Comparison of ENCODE assay signal across 11 cellular contexts in the genomic region with DNA sequence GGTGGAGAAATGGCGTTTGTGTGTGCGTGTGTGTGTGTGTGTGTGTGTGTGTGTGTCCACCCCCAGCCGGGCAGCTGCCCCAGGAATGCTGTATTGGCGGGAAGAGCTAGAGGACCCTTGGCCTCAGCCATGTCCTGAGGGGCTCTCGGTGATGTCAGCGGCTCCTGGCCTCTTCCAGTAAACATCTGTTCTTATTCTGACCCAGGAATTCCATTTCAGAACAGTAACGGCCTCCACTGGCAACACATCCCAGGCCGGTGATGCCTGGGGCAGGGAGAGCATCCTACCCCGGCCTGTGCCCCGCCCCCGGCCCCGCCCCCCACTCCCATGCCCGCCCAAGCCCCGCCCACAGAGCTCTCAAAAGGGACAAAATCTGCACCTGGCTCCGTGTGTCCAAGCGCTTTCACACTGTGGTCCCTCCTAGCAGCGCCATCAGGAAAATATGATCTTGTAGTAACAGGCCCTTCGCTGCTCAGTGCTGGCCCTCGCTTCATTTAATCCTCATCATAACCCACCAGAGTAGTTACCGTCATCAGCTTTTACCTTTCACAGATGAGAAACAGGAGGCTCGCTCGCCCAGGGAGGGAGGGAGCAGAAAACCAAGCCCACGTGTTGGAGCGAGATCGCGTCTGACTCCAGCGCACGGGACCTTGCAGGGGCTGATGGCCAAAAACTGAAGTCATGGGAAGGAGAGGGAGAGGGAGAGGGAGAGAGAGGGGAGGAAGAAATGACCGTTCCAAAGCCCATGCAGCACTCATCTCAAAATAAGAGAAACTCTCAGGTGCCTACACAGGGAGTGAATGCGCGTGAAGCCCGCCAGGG. TPM values are rescaled to one million over a fixed set of nuclear protein-coding genes. Genes with fewer than 3 reads are reported as not detected.
DNase-seq lines count a peak whose midpoint lies in the region; ATAC-seq and TF ChIP-seq lines count a peak whose summit lies in the region.
"Had no signal": no experiment of that assay in that cellular context is flagged by ENCODE, and none has a peak within 500 bp of the region (broad histone marks: within the 10 kb centered on the region; RNA-seq: fewer than 3 reads in every experiment).

No MANE protein-coding gene starts in this region.

- H2AFZ ChIP-seq in hepatocyte: no peak overlapping the region
- H2AFZ ChIP-seq in PC-9: no peak overlapping the region

- peak overlapping the region in 1 of 4 donors; percentile 17 for H3K27ac ChIP-seq in body of pancreas
- no peak overlapping the region for H3K27ac ChIP-seq in hepatocyte
- H3K27ac ChIP-seq in psoas muscle: no peak overlapping the region
- H3K27ac ChIP-seq in substantia nigra (ENCODE audit: low read depth, low read length, poor library complexity, severe bottlenecking): no peak overlapping the region
- no peak overlapping the region for H3K27ac ChIP-seq in PC-9

- H3K9me2 ChIP-seq in hepatocyte (replicated peaks; ENCODE audit: insufficient read depth) (no peaks in the 10 kb centered on the region), PC-9 (ENCODE audit: insufficient read depth) (no peaks in the 10 kb centered on the region)

- no peaks in the 10 kb centered on the region for H3K27me3 ChIP-seq in body of pancreas
- H3K27me3 ChIP-seq in hepatocyte: no peaks in the 10 kb centered on the region
- H3K27me3 ChIP-seq in psoas muscle (ENCODE audit: insufficient read depth in 3 of 3, low read length in 2 of 3): peaks cover 0 to 1% (median 0%) of the 10 kb centered on the region in 3 donors
- peaks cover 87% of the 10 kb centered on the region for H3K27me3 ChIP-seq in PC-9 (ENCODE audit: insufficient read depth, low read depth)

- no TSS peak for BruUV-seq in PC-9 (replicated peaks; lab: Mats Ljungman, UMichigan)

- CTCF ChIA-PET in PC-9 (lab: Charles Lee): no interaction called here

- DNase-seq in EH (ENCODE audit: low read depth) (peak; percentile 96), body of pancreas (peak in 3 of 4 donors; percentile 34 to 52 (median 48)), hepatocyte (ENCODE audit: low spot score) (peak; percentile 41), psoas muscle (peak; percentile 87 to 91), T1000 (lab: John Stamatoyannopoulos, UW) (no peak), substantia nigra (lab: John Stamatoyannopoulos, UW) (no peak), PC-9 (no peak), NCI-H526 (lab: John Stamatoyannopoulos, UW) (no peak)
- DNase-seq: effector CD8-positive, alpha-beta T cell; NCI-H774 had no signal

- H3K9me3 ChIP-seq in body of pancreas: no peaks in the 10 kb centered on the region
- no peaks in the 10 kb centered on the region for H3K9me3 ChIP-seq in hepatocyte (ENCODE audit: low read depth)
- no peaks in the 10 kb centered on the region for H3K9me3 ChIP-seq in psoas muscle
- no peaks in the 10 kb centered on the region for H3K9me3 ChIP-seq in PC-9 (ENCODE audit: insufficient read depth, low read depth)

- no peak overlapping the region for H3K4me3 ChIP-seq in body of pancreas
- no peak overlapping the region for H3K4me3 ChIP-seq in hepatocyte
- no peak overlapping the region for H3K4me3 ChIP-seq in psoas muscle
- no peak overlapping the region for H3K4me3 ChIP-seq in PC-9

- H4K20me1 ChIP-seq in hepatocyte (ENCODE audit: insufficient read depth, poor library complexity, severe bottlenecking): peaks cover 3% of the 10 kb centered on the region
- no peaks in the 10 kb centered on the region for H4K20me1 ChIP-seq in PC-9 (ENCODE audit: insufficient read depth)

- POLR2A ChIA-PET in PC-9 (lab: Charles Lee; ENCODE audit: unreplicated experiment): no interaction called here

- H3K36me3 ChIP-seq in body of pancreas (replicated peaks in 1 of 2; ENCODE audit: insufficient read depth in 1 of 2, low read depth in 2 of 2) (no peaks in the 10 kb centered on the region), hepatocyte (replicated peaks; ENCODE audit: insufficient read depth, low read depth) (no peaks in the 10 kb centered on the region), psoas muscle (ENCODE audit: insufficient read depth in 1 of 2, low read depth in 1 of 2) (no peaks in the 10 kb centered on the region), PC-9 (ENCODE audit: low read depth) (no peaks in the 10 kb centered on the region)

- TF ChIP-seq CTCF in body of pancreas (IDR thresholded peaks at IDR 0.05): no peak
- no peak for TF ChIP-seq CTCF in hepatocyte (IDR thresholded peaks at IDR 0.05; ENCODE audit: poor library complexity)
- no peak for TF ChIP-seq CTCF in psoas muscle (IDR thresholded peaks at IDR 0.05)
- no peak for TF ChIP-seq CTCF in PC-9 (conservative IDR thresholded peaks at IDR 0.05)

- intact Hi-C loops in body of pancreas (cut with DNase I): no loop called here
- intact Hi-C loops in psoas muscle (cut with DNase I): no loop called here
- intact Hi-C loops in PC-9 (cut with micrococcal nuclease; ENCODE audit: unreplicated experiment): no loop called here

- WGBS in body of pancreas, 2 donors: 25 to 42% methylated on average over 22 to 32 of the region's 32 CpGs
- WGBS in hepatocyte (ENCODE audit: low lambda C conversion rate, missing lambda C conversion rate): 31% methylated on average over 27 of the region's 32 CpGs
- 19 to 26% (median 20%) methylated on average over 32 of the region's 32 CpGs for WGBS in psoas muscle, 3 donors

- no peaks in the 10 kb centered on the region for H3F3A ChIP-seq in PC-9 (ENCODE audit: insufficient read depth, low read depth)

- ATAC-seq in body of pancreas (peak; percentile 69), psoas muscle (peak in 3 of 4 donors; percentile 50 to 72 (median 67))

- H3K79me2 ChIP-seq in hepatocyte: peaks cover 5% of the 10 kb centered on the region
- no peaks in the 10 kb centered on the region for H3K79me2 ChIP-seq in PC-9 (ENCODE audit: low read depth)

- no peak for TF ChIP-seq POLR2A in body of pancreas (IDR thresholded peaks at IDR 0.05)

- no peak overlapping the region for H3K4me2 ChIP-seq in hepatocyte
- H3K4me2 ChIP-seq in PC-9: no peak overlapping the region

- no peaks in the 10 kb centered on the region for H3K4me1 ChIP-seq in body of pancreas
- H3K4me1 ChIP-seq in hepatocyte (ENCODE audit: insufficient read depth): peaks cover 27% of the 10 kb centered on the region
- H3K4me1 ChIP-seq in psoas muscle: no peaks in the 10 kb centered on the region
- no peaks in the 10 kb centered on the region for H3K4me1 ChIP-seq in PC-9 (replicated peaks; ENCODE audit: insufficient read depth)

RNA-seq across cellular contexts. Expression of a gene that starts 18.9 kb away (rescaled TPM):
- 10 to 100 TPM in 1 of 2 donors, 1 to 10 TPM in 1; 9.1 to 19.1 TPM for total RNA-seq in body of pancreas
- 45.7 and 55.4 TPM in 2 replicates for total RNA-seq in hepatocyte
- 68.0 and 78.8 TPM in 2 replicates for polyA plus RNA-seq in hepatocyte
- total RNA-seq in psoas muscle: 1 to 10 TPM; 1.9 to 3.7 (median 2.5) TPM
- 1 to 10 TPM in 1 of 3 donors, under 1 TPM in 2; 0.83 to 2.0 (median 0.97) TPM for polyA plus RNA-seq in psoas muscle
- total RNA-seq in PC-9 (2021): not detected in 2 replicates
- total RNA-seq: MCF 10A had no signal

Comparison
In these comparisons a context has a peak if more than half of its experiments do, and no peak if none do; other contexts are left out.
1. DNase-seq: peak in EH (single experiment), body of pancreas (3 of 4), hepatocyte (single experiment) and psoas muscle (2 of 2); none in T1000 (single experiment), substantia nigra (0 of 49), PC-9 (0 of 2) and NCI-H526 (0 of 2).